Comparison of ENCODE assay signal across 8 cellular contexts in the genomic region with DNA sequence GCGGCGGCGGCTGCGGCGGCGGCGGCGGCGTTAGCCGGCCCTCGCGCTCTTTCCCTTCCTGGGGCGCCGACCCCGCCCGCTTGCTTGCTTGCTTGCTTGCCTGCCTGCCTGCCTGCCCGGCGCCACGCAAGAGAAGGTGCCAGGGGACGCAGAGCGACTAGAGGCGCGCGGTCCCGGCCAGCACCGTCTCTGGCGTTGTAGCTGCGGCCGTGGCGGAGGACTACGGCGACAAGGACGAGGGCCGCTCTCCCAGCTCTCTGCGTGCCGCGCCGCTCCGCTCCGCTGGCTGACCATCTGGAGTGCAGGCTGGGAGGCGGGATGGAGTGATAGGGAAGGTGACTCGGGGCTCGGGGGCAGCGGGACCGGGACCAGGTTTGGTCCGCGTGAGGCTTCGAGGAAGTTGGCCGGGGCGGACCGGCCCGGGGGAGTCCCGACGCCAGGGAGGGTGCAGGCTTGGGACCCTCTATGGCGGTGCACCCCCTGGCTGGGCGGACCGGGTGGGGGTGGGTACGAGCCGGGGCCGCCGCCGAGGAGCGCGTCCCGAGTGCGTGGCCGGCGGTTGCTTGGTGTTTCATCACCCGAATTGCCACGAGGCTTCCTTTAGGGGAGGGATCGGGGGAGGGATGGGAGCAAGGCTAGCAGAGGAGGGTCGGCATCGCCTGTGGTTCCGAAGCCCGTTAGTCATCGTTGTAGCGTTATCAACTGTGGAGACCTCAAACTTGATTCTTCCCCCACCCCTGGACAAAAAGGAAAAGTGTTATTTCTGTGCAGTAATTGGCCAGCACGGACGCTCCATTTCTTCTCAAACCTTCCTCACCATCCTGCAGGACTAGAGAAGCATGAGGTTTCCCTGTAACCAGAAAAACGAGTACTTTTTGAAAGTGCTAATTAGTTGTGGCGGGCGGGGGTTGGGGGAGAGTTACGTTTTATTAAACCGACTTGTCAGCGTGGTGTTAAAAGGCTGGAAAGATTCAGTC.
DNase-seq lines count a peak whose midpoint lies in the region; ATAC-seq and TF ChIP-seq lines count a peak whose summit lies in the region.

No MANE protein-coding gene starts in this region.

- H3K4me3 ChIP-seq in HFF-Myc (replicated peaks; ENCODE audit: low read depth, low read length) = peak overlapping the region; percentile 73
- H3K4me3 ChIP-seq in NB4 (ENCODE audit: low read depth, low read length) = peak overlapping the region; percentile 82

- no peak for TF ChIP-seq POLR2A in NB4 (IDR thresholded peaks at IDR 0.05; ENCODE audit: extremely low read depth, insufficient read length)

- TF ChIP-seq CTCF in HFF-Myc (IDR thresholded peaks at IDR 0.05; ENCODE audit: low read depth, low read length, missing control alignments) (no peak), NB4 (IDR thresholded peaks at IDR 0.05; ENCODE audit: low read depth, low read length) (no peak)

- peak; percentile 39 to 41 for ATAC-seq in activated CD4-positive, CD25-positive, alpha-beta regulatory T cell treated with anti-CD3 and anti-CD28 coated beads, Interleukin-2, amount 50 U/mL, for 24 hours

- DNase-seq in NCI-H2081 (lab: John Stamatoyannopoulos, UW) = peak; percentile 53 to 55
- DNase-seq in NCI-H2081 treated with DMSO at 0.1 percent for 48 hours (lab: John Stamatoyannopoulos, UW) = no peak
- peak; percentile 25 for DNase-seq in HFF-Myc (ENCODE audit: extremely low read depth, low read depth)
- DNase-seq in NB4 (ENCODE audit: low read depth) = peak; percentile 96
- peak; percentile 28 for DNase-seq in cerebellar cortex (ENCODE audit: low spot score)
- DNase-seq in kidney tubule cell (ENCODE audit: low spot score) = peak; percentile 74
- peak; percentile 46 to 61 (median 54) for DNase-seq in stimulated activated CD4-positive, alpha-beta T cell treated with anti-CD3 and anti-CD28 coated beads, Interleukin-1b, Interleukin-23, amount 100 ng/mL, for 24 hours (ENCODE audit: low read depth in 4 of 4, low spot score in 1 of 4)
